ENCODE assay signal across 19 cellular contexts in the genomic region with DNA sequence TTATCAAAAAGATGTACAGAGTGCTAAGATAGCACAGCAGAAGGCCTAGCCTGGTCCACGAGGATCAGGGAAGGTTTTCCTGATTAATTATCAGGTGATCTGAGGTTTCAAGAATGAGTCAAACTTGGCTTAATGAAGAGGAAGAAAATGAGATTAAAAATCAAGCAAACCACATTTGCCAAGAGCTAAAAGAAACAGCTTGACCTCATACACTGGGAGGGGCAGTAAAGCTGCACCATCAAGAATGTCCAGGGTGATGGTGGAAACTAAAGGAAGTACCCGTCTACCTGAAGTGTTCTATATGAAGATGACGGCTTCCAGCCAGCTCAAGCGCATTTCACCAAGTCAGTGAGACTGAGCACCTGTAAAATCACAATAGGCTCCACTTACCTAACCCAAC.
DNase-seq lines count a peak whose midpoint lies in the region; ATAC-seq, FAIRE-seq and TF ChIP-seq lines count a peak whose summit lies in the region.
"Had no signal": no experiment of that assay in that cellular context is flagged by ENCODE, and none has a peak within 500 bp of the region (broad histone marks: within the 10 kb centered on the region; RNA-seq: fewer than 3 reads in every experiment).

No MANE protein-coding gene starts in this region.

- peaks cover 2% of the 10 kb centered on the region in 2 donors for H3K4me1 ChIP-seq in mucosa of rectum (ENCODE audit: control insufficient read depth in 2 of 2, insufficient read depth in 2 of 2, low read length in 2 of 2)
- H3K4me1 ChIP-seq: BLaER1, Caco-2, HAP-1 had no signal

- no peak for TF ChIP-seq CTCF in bronchial epithelial cell (IDR thresholded peaks at IDR 0.05; ENCODE audit: insufficient read depth, low read length, severe bottlenecking)

- FAIRE-seq in bronchial epithelial cell (lab: Jason Lieb, UNC), result no peak
- FAIRE-seq: GM12892, GM19239, H1 had no signal

- H3K27ac ChIP-seq in mucosa of rectum (ENCODE audit: low read depth in 2 of 2, low read length in 2 of 2), result peak overlapping the region in 1 of 2 donors; percentile 21
- H3K27ac ChIP-seq: BLaER1 had no signal

- H3K9me3 Mint-ChIP-seq in activated naive CD4-positive, alpha-beta T cell treated with anti-CD3 and anti-CD28 coated beads, Interleukin-2, amount 50 U/mL, for 72 hours, result no peaks in the 10 kb centered on the region
- H3K9me3 Mint-ChIP-seq: CD8-positive, alpha-beta memory T cell had no signal

- no peak overlapping the region for H3K4me3 ChIP-seq in bronchial epithelial cell (ENCODE audit: low read depth, low read length)
- peak overlapping the region; percentile 15 to 34 for H3K4me3 ChIP-seq in mucosa of rectum (ENCODE audit: low read length in 2 of 2)
- H3K4me3 ChIP-seq: BLaER1, HAP-1 had no signal

- DNase-seq in M059J (ENCODE audit: low read depth), result peak; percentile 18
- peak; percentile 11 for DNase-seq in bronchial epithelial cell (ENCODE audit: low read depth)
- DNase-seq in foreskin melanocyte, result no peak
- DNase-seq in activated naive CD4-positive, alpha-beta T cell treated with anti-CD3 and anti-CD28 coated beads, Interleukin-2, amount 50 U/mL, for 72 hours (ENCODE audit: low spot score in 2 of 2), result no peak
- DNase-seq in activated naive CD4-positive, alpha-beta T cell treated with anti-CD3 and anti-CD28 coated beads, Interleukin-2, amount 50 U/mL, for 16 hours, result no peak
- DNase-seq: 8988T; AML-193; Caco-2; CD8-positive, alpha-beta memory T cell; DND-41; GDM1 had no signal

- H3K36me3 ChIP-seq in bronchial epithelial cell (ENCODE audit: control insufficient read depth, insufficient read depth, low read length) (no peaks in the 10 kb centered on the region), mucosa of rectum (ENCODE audit: control insufficient read depth in 2 of 2, insufficient read depth in 2 of 2, low read length in 2 of 2) (no peaks in the 10 kb centered on the region)
- H3K36me3 ChIP-seq: BLaER1, HAP-1 had no signal

- no peak overlapping the region for H3K9ac ChIP-seq in mucosa of rectum (ENCODE audit: low read depth in 1 of 2, low read length in 2 of 2)
- H3K9ac ChIP-seq: BLaER1 had no signal

- no peaks in the 10 kb centered on the region for H3K36me3 Mint-ChIP-seq in activated naive CD4-positive, alpha-beta T cell treated with anti-CD3 and anti-CD28 coated beads, Interleukin-2, amount 50 U/mL, for 72 hours
- H3K36me3 Mint-ChIP-seq: CD8-positive, alpha-beta memory T cell had no signal

- H3K27me3 ChIP-seq in bronchial epithelial cell (ENCODE audit: control insufficient read depth, insufficient read depth, low read length) (no peaks in the 10 kb centered on the region), mucosa of rectum (ENCODE audit: control insufficient read depth in 2 of 2, insufficient read depth in 2 of 2, low read length in 2 of 2) (no peaks in the 10 kb centered on the region)
- H3K27me3 ChIP-seq: BLaER1 had no signal

- ATAC-seq in esophagus mucosa, result peak; percentile 71
- no peak for ATAC-seq in HG03565 (IDR thresholded peaks at IDR 0.05; ENCODE audit: unreplicated experiment)
- ATAC-seq in activated naive CD4-positive, alpha-beta T cell treated with anti-CD3 and anti-CD28 coated beads, Interleukin-2, amount 50 U/mL, for 72 hours, result no peak

- H3K27ac Mint-ChIP-seq in activated naive CD4-positive, alpha-beta T cell treated with anti-CD3 and anti-CD28 coated beads, Interleukin-2, amount 50 U/mL, for 72 hours, result no peak overlapping the region
- H3K27ac Mint-ChIP-seq: CD8-positive, alpha-beta memory T cell had no signal

- no peaks in the 10 kb centered on the region for H3K9me3 ChIP-seq in mucosa of rectum (ENCODE audit: control insufficient read depth in 2 of 2, low read length in 2 of 2)
- H3K9me3 ChIP-seq: BLaER1, Caco-2, HAP-1 had no signal

Comparison
In these comparisons a context has a peak if more than half of its experiments do, and no peak if none do; other contexts are left out.
1. DNase-seq: peak in M059J (single experiment) and bronchial epithelial cell (single experiment); none in foreskin melanocyte (single experiment), activated naive CD4-positive, alpha-beta T cell treated with anti-CD3 and anti-CD28 coated beads, Interleukin-2, amount 50 U/mL, for 72 hours (0 of 2) and activated naive CD4-positive, alpha-beta T cell treated with anti-CD3 and anti-CD28 coated beads, Interleukin-2, amount 50 U/mL, for 16 hours (single experiment).